ENCODE assay signal across 22 cellular contexts in genomic region chr10:81116990-81117389, GRCh38.
A peak's percentile ranks its signal among the peaks of the same experiment; 100 is the strongest.
DNase-seq lines count a peak whose midpoint lies in the region; ATAC-seq and TF ChIP-seq lines count a peak whose summit lies in the region.
"Had no signal": no experiment of that assay in that cellular context is flagged by ENCODE, and none has a peak within 500 bp of the region (broad histone marks: within the 10 kb centered on the region; RNA-seq: fewer than 3 reads in every experiment).

No MANE protein-coding gene starts in this region.

- in situ Hi-C loops in Panc1 (cut with HindIII; ENCODE audit: low pct_unique_long_range_greater_than_20kb, low sequenced_read_pairs) = no loop called here

- no peaks in the 10 kb centered on the region for H3K9me3 ChIP-seq in Panc1 (ENCODE audit: control insufficient read depth, insufficient read depth, low read depth, low read length)
- H3K9me3 ChIP-seq: breast epithelium, transverse colon had no signal

- no peak overlapping the region for H3K27ac Mint-ChIP-seq in effector memory CD8-positive, alpha-beta T cell
- H3K27ac Mint-ChIP-seq: naive thymus-derived CD4-positive, alpha-beta T cell; stimulated activated naive CD8-positive, alpha-beta T cell treated with anti-CD3 and anti-CD28 coated beads, Interleukin-15, Interleukin-2, amounts not matched to agents 100 ng/mL and 50 ng/mL, for 24 hours had no signal

- H3K4me3 ChIP-seq in KMS-11 (IDR thresholded peaks at IDR 0.05; ENCODE audit: insufficient read depth, low read depth, low read length) = no peak overlapping the region
- H3K4me3 ChIP-seq in Panc1 (ENCODE audit: low read depth in 2 of 2, low read length in 2 of 2) = no peak overlapping the region
- no peak overlapping the region for H3K4me3 ChIP-seq in epithelial cell of proximal tubule (ENCODE audit: low read depth, low read length)
- H3K4me3 ChIP-seq: breast epithelium, transverse colon had no signal

- no peaks in the 10 kb centered on the region for H3K36me3 Mint-ChIP-seq in effector memory CD8-positive, alpha-beta T cell (ENCODE audit: insufficient read depth)
- H3K36me3 Mint-ChIP-seq: naive thymus-derived CD4-positive, alpha-beta T cell had no signal

- no peak for DNase-seq in Panc1 (ENCODE audit: low read depth, low spot score)
- no peak for DNase-seq in epithelial cell of proximal tubule (ENCODE audit: low read depth)
- no peak for DNase-seq in cardiac septum (ENCODE audit: low spot score)
- DNase-seq in NCI-H446 treated with DMSO at 0.1 percent for 48 hours (lab: John Stamatoyannopoulos, UW) = no peak
- no peak for DNase-seq in effector memory CD8-positive, alpha-beta T cell
- DNase-seq: activated naive CD4-positive, alpha-beta T cell; activated T-cell treated with anti-CD3 and anti-CD28 coated beads, Interleukin-2, amount 50 U/mL, for 4 hours; AML-193; amniotic stem cell; EL; glutamatergic neuron; naive thymus-derived CD4-positive, alpha-beta T cell; NCI-H1694 treated with DMSO at 0.1 percent for 48 hours; NCI-H82; stimulated activated CD4-positive, alpha-beta T cell treated with anti-CD3 and anti-CD28 coated beads, Interleukin-4, amount 100 ng/mL, for 24 hours; transverse colon had no signal

- intact Hi-C loops in Panc1 (cut with micrococcal nuclease; ENCODE audit: unreplicated experiment) (no loop called here), cardiac septum (cut with DNase I) (no loop called here)

- H3K9ac ChIP-seq in KMS-11 = no peak overlapping the region

- no peaks in the 10 kb centered on the region for H3K27me3 Mint-ChIP-seq in effector memory CD8-positive, alpha-beta T cell
- H3K27me3 Mint-ChIP-seq: stimulated activated naive CD8-positive, alpha-beta T cell treated with anti-CD3 and anti-CD28 coated beads, Interleukin-15, Interleukin-2, amounts not matched to agents 100 ng/mL and 50 ng/mL, for 24 hours had no signal

- H3K4me1 ChIP-seq in KMS-11 (ENCODE audit: low read depth, poor library complexity, severe bottlenecking) (no peaks in the 10 kb centered on the region), Panc1 (ENCODE audit: control insufficient read depth, insufficient read depth, low read length) (no peaks in the 10 kb centered on the region)
- H3K4me1 ChIP-seq: breast epithelium, transverse colon had no signal

- no peak overlapping the region for H3K4me2 ChIP-seq in KMS-11

- BruUV-seq in Panc1 (replicated peaks; lab: Mats Ljungman, UMichigan) = no TSS peak

- POLR2A ChIA-PET in Panc1 (lab: Charles Lee) = no interaction called here

- no peaks in the 10 kb centered on the region for H3K4me1 Mint-ChIP-seq in effector memory CD8-positive, alpha-beta T cell (ENCODE audit: low read depth in 2 of 2)
- H3K4me1 Mint-ChIP-seq: naive thymus-derived CD4-positive, alpha-beta T cell had no signal

- no peak overlapping the region for H3K4me3 Mint-ChIP-seq in effector memory CD8-positive, alpha-beta T cell
- H3K4me3 Mint-ChIP-seq: activated T-cell treated with anti-CD3 and anti-CD28 coated beads, Interleukin-2, amount 50 U/mL, for 4 hours; naive thymus-derived CD4-positive, alpha-beta T cell; stimulated activated naive CD8-positive, alpha-beta T cell treated with anti-CD3 and anti-CD28 coated beads, Interleukin-15, Interleukin-2, amounts not matched to agents 100 ng/mL and 50 ng/mL, for 24 hours had no signal

- H4K20me1 ChIP-seq in KMS-11 (ENCODE audit: insufficient read depth) = no peaks in the 10 kb centered on the region

- H2AFZ ChIP-seq in KMS-11 (ENCODE audit: low read depth) = no peak overlapping the region

- no peaks in the 10 kb centered on the region for H3K79me2 ChIP-seq in KMS-11 (ENCODE audit: insufficient read depth, low read depth)

- CTCF ChIA-PET in Panc1 (lab: Charles Lee) = no interaction called here

- H3K36me3 ChIP-seq in KMS-11 (ENCODE audit: insufficient read depth) (no peaks in the 10 kb centered on the region), Panc1 (ENCODE audit: control insufficient read depth, insufficient read depth, low read length) (no peaks in the 10 kb centered on the region)
- H3K36me3 ChIP-seq: breast epithelium, transverse colon had no signal

- H3K27me3 ChIP-seq in KMS-11 (ENCODE audit: insufficient read depth, low read depth) = no peaks in the 10 kb centered on the region
- no peaks in the 10 kb centered on the region for H3K27me3 ChIP-seq in Panc1 (ENCODE audit: control insufficient read depth, insufficient read depth, low read length)
- H3K27me3 ChIP-seq: breast epithelium, transverse colon had no signal

- TF ChIP-seq CTCF in GM12873 (IDR thresholded peaks at IDR 0.05; ENCODE audit: insufficient read depth, low read depth, low read length, missing control alignments) = peak; percentile 8
- 0 out of 2 replicates have a peak, but pooled peaks have one; percentile 18 for TF ChIP-seq CTCF in KMS-11 (conservative IDR thresholded peaks at IDR 0.05; ENCODE audit: low read depth, low read length)
- peak; percentile 22; the same call in 1 of the 2 replicates for TF ChIP-seq CTCF in Panc1 (IDR thresholded peaks at IDR 0.05)
- TF ChIP-seq CTCF in epithelial cell of proximal tubule (conservative IDR thresholded peaks at IDR 0.05; ENCODE audit: low read depth, low read length) = peak; percentile 46

- H3K27ac ChIP-seq in KMS-11 = no peak overlapping the region
- no peak overlapping the region for H3K27ac ChIP-seq in Panc1 (ENCODE audit: low read length)
- H3K27ac ChIP-seq: breast epithelium, HL-60, transverse colon had no signal

- ATAC-seq in Panc1 (no peak), HG03565 (IDR thresholded peaks at IDR 0.05; ENCODE audit: unreplicated experiment) (no peak)
- ATAC-seq in effector memory CD8-positive, alpha-beta T cell (replicated peaks) = no peak
- ATAC-seq: activated T-cell treated with anti-CD3 and anti-CD28 coated beads, Interleukin-2, amount 50 U/mL, for 4 hours; naive thymus-derived CD4-positive, alpha-beta T cell had no signal

- H3K9me3 Mint-ChIP-seq in effector memory CD8-positive, alpha-beta T cell = peaks cover 0 to 3% of the 10 kb centered on the region in 2 donors
- H3K9me3 Mint-ChIP-seq: activated T-cell treated with anti-CD3 and anti-CD28 coated beads, Interleukin-2, amount 50 U/mL, for 4 hours; naive thymus-derived CD4-positive, alpha-beta T cell; stimulated activated naive CD8-positive, alpha-beta T cell treated with anti-CD3 and anti-CD28 coated beads, Interleukin-15, Interleukin-2, amounts not matched to agents 100 ng/mL and 50 ng/mL, for 24 hours had no signal
